ENCODE assay signal across 2 cellular contexts in genomic region chr1:67323087-67323486, GRCh38.
TF ChIP-seq lines count a peak whose summit lies in the region.

No MANE protein-coding gene starts in this region.

TF ChIP-seq in GM12878, 131 proteins besides CTCF, POLR2A, EP300 and RAD21:
- TF ChIP-seq POU2F2 (IDR thresholded peaks at IDR 0.05; ENCODE audit: borderline replicate concordance, low read depth, low read length) (no peak), ZBTB11 (CRISPR knock-in tag; IDR thresholded peaks at IDR 0.05) (no peak), SP1 (IDR thresholded peaks at IDR 0.05; ENCODE audit: low read depth, low read length) (no peak), PRDM15 (CRISPR knock-in tag; IDR thresholded peaks at IDR 0.05) (no peak), FOXK2 (IDR thresholded peaks at IDR 0.05) (no peak), CREM (IDR thresholded peaks at IDR 0.05; ENCODE audit: low read depth) (no peak), E2F8 (IDR thresholded peaks at IDR 0.05; ENCODE audit: low read depth, partially characterized antibody) (no peak), SUPT20H (IDR thresholded peaks at IDR 0.05; ENCODE audit: borderline replicate concordance, control insufficient read depth, low read depth, low read length) (no peak), NBN (IDR thresholded peaks at IDR 0.05) (no peak), IRF3 (IDR thresholded peaks at IDR 0.05) (no peak)

TF ChIP-seq in SK-N-SH, 30 proteins besides CTCF, POLR2A, EP300 and RAD21:
- no peak for TF ChIP-seq FOXM1 (IDR thresholded peaks at IDR 0.05; ENCODE audit: low read depth)
